Comparison of ENCODE assay signal across 30 cellular contexts in genomic region chr15:66682246-66682645, GRCh38.
"Had no signal": no experiment of that assay in that cellular context is flagged by ENCODE, and none has a peak within 500 bp of the region (broad histone marks: within the 10 kb centered on the region; RNA-seq: fewer than 3 reads in every experiment).

No MANE protein-coding gene starts in this region.

- H3K27me3 ChIP-seq: body of pancreas, breast epithelium, SJCRH30 had no signal

- H3K36me3 ChIP-seq: breast epithelium, SJCRH30, WERI-Rb-1 had no signal

- H3K4me1 ChIP-seq: body of pancreas, breast epithelium had no signal

- H3K27ac ChIP-seq: body of pancreas, breast epithelium, PC-9, RWPE1, SJCRH30, SK-N-MC, WERI-Rb-1 had no signal

- H2AFZ ChIP-seq: PC-9 had no signal

- DNase-seq: activated CD4-positive, alpha-beta memory T cell treated with anti-CD3 and anti-CD28 coated beads, Interleukin-2, amount 10 ng/mL, durations not matched to agents 7 days and 5 days; activated CD4-positive, alpha-beta T cell treated with anti-CD3 and anti-CD28 coated beads for 1 hour; activated CD4-positive, alpha-beta T cell treated with anti-CD3 and anti-CD28 coated beads for 48 hours; activated CD4-positive, CD25-positive, alpha-beta regulatory T cell; activated CD8-positive, alpha-beta memory T cell treated with anti-CD3 and anti-CD28 coated beads for 24 hours; activated CD8-positive, alpha-beta memory T cell treated with anti-CD3 and anti-CD28 coated beads, Interleukin-2, amount 10 ng/mL, durations not matched to agents 7 days and 5 days; activated effector memory CD4-positive, alpha-beta T cell treated with anti-CD3 and anti-CD28 coated beads, Interleukin-2, amount 50 U/mL, for 16 hours; activated naive CD4-positive, alpha-beta T cell; activated naive CD4-positive, alpha-beta T cell treated with anti-CD3 and anti-CD28 coated beads, Interleukin-2, amount 50 U/mL, for 16 hours; activated naive CD8-positive, alpha-beta T cell treated with anti-CD3 and anti-CD28 coated beads for 36 hours; activated T-cell treated with anti-CD3 and anti-CD28 coated beads, Interleukin-2, amount 50 U/mL, for 1 hour; activated T-cell treated with anti-CD3 and anti-CD28 coated beads, Interleukin-2, amount 50 U/mL, for 72 hours; body of pancreas; KG1; MM.1S; NCI-H1092; NCI-H1436 treated with DMSO at 0.1 percent for 48 hours; NCI-H1694 treated with DMSO at 0.1 percent for 48 hours; NCI-H2029; NCI-H345; NCI-H524 treated with DMSO at 0.1 percent for 48 hours; NK-92 treated with Interleukin-12 subunit alpha and Interleukin-12 subunit beta, amount 100 ng/mL, for 24 hours; PC-9; Right ventricle myocardium superior; SJCRH30; T1000; WERI-Rb-1 had no signal

- H3K4me3 ChIP-seq: body of pancreas, breast epithelium, PC-9, SJCRH30, SK-N-MC had no signal

- H3K9me3 ChIP-seq: body of pancreas had no signal

- ATAC-seq: activated T-cell treated with anti-CD3 and anti-CD28 coated beads, Interleukin-2, amount 50 U/mL, for 72 hours; body of pancreas had no signal

- H3K4me2 ChIP-seq: PC-9 had no signal
